ENCODE assay signal across 8 cellular contexts in genomic region chr2:42117923-42118758, GRCh38. TPM values are rescaled to one million over a fixed set of nuclear protein-coding genes. Genes with fewer than 3 reads are reported as not detected.
DNase-seq lines count a peak whose midpoint lies in the region; ATAC-seq, FAIRE-seq and TF ChIP-seq lines count a peak whose summit lies in the region.

No MANE protein-coding gene starts in this region.

- TF ChIP-seq CTCF in AG10803 (conservative IDR thresholded peaks at IDR 0.05; ENCODE audit: low read length) (no peak), foreskin keratinocyte (conservative IDR thresholded peaks at IDR 0.05) (no peak)

- WGBS in small intestine, 3 donors = 36 to 42% (median 37%) methylated on average over 1 of the region's 1 CpG

- H3K4me1 ChIP-seq in foreskin keratinocyte (peaks cover 12% of the 10 kb centered on the region), small intestine (ENCODE audit: control insufficient read depth in 2 of 2, insufficient read depth in 1 of 2, low read depth in 1 of 2, low read length in 1 of 2) (peaks cover 0 to 3% of the 10 kb centered on the region in 2 donors)

- ATAC-seq in GM19023 (IDR thresholded peaks at IDR 0.05; ENCODE audit: unreplicated experiment) = peak; percentile 82
- peak; percentile 91 for ATAC-seq in HG03108 (IDR thresholded peaks at IDR 0.05; ENCODE audit: unreplicated experiment)
- peak; percentile 81 for ATAC-seq in foreskin keratinocyte

- DNase-seq in AG10803 (ENCODE audit: low read depth) (peak; percentile 88), SK-MEL-5 (ENCODE audit: low read depth, low spot score) (peak; percentile 88), foreskin keratinocyte (peak in 1 of 2 donors; percentile 68), small intestine (no peak), iPS-NIHi7 (ENCODE audit: extremely low spot score) (no peak)

- H3K27me3 ChIP-seq in foreskin keratinocyte (peaks cover 3% of the 10 kb centered on the region), small intestine (ENCODE audit: control insufficient read depth in 2 of 2, insufficient read depth in 2 of 2, low read length in 2 of 2) (no peaks in the 10 kb centered on the region)

- no peaks in the 10 kb centered on the region for H3K36me3 ChIP-seq in small intestine (ENCODE audit: control insufficient read depth in 2 of 2, insufficient read depth in 2 of 2, low read length in 2 of 2)

- H3K4me3 ChIP-seq in AG10803 (ENCODE audit: low read length) (no peak overlapping the region), skin epidermis (no peak overlapping the region), small intestine (ENCODE audit: low read depth in 1 of 2, low read length in 2 of 2) (no peak overlapping the region)

- in situ Hi-C loops in SK-MEL-5 (cut with HindIII; ENCODE audit: low pct_unique_long_range_greater_than_20kb, low sequenced_read_pairs) = no loop called here

- FAIRE-seq in small intestine (lab: Jason Lieb, UNC) = no peak

- H3K9me3 ChIP-seq in small intestine (ENCODE audit: control insufficient read depth, low read depth) = no peaks in the 10 kb centered on the region

- H3K27ac ChIP-seq in foreskin keratinocyte = no peak overlapping the region
- peak overlapping the region in 14 of 21 experiments; percentile 1 to 74 (median 46) for H3K27ac ChIP-seq in skin epidermis
- H3K27ac ChIP-seq in small intestine (ENCODE audit: low read depth in 1 of 2, low read length in 1 of 2) = peak overlapping the region in 1 of 2 donors; percentile 70

RNA-seq across cellular contexts. Expression of gene EML4, which starts 51.0 kb away (rescaled TPM):
- 78.4 and 81.7 TPM in 2 replicates for total RNA-seq in SK-MEL-5 (2014; rRNA removed; shearing (Covaris generic))
- polyA plus RNA-seq in SK-MEL-5 (2015; cell fraction: cytosol; rRNA removed) = 55.3 and 74.0 TPM in 2 replicates
- 163 and 189 TPM in 2 replicates for polyA plus RNA-seq in SK-MEL-5 (2015; cell fraction: nucleus; rRNA removed)
- total RNA-seq in foreskin keratinocyte = 32.9 and 35.4 TPM in 2 replicates
- polyA plus RNA-seq in foreskin keratinocyte = 8.6 and 9.8 TPM in 2 replicates
- polyA plus RNA-seq in small intestine = 10 to 100 TPM; 30.0 to 35.8 (median 30.8) TPM

Comparison
In these comparisons a context has a peak if more than half of its experiments do, and no peak if none do; other contexts are left out.
1. DNase-seq: peak in AG10803 (single experiment) and SK-MEL-5 (single experiment); none in small intestine (single experiment) and iPS-NIHi7 (single experiment).
2. Peak in every context shown above with its lines, with median percentiles within 50 percentile points of each other: ATAC-seq.